ENCODE assay signal across 8 cellular contexts in the genomic region with DNA sequence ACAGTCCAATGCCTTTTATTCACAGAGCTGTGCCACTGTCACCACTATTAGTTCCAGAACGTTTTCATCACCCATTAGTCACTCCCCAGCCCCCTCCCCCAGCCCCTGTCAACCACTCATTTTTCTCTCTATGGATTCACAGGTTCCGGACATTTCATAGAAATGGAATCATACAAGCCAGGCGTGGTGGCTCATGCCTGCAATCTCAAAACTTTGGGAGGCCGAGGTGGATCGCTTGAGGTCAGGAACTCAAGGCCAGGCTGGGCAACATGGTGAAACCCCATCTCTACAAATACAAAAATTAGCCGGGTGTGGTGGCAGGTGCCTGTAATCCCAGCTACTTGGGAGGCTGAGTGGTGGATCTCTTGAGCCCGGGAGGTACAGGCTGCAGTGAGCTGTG. TPM values are rescaled to one million over a fixed set of nuclear protein-coding genes. Genes with fewer than 3 reads are reported as not detected.
DNase-seq lines count a peak whose midpoint lies in the region; ATAC-seq and TF ChIP-seq lines count a peak whose summit lies in the region.

No MANE protein-coding gene starts in this region.

- no peaks in the 10 kb centered on the region for H3K27me3 Mint-ChIP-seq in T-helper 1 cell treated with Interleukin-12 subunit alpha and Interleukin-12 subunit beta and Interleukin-4 antibody, amounts not matched to agents 30 μg/mL and 1 μg/mL, for 36 hours (ENCODE audit: low read depth)
- H3K27me3 Mint-ChIP-seq in central memory CD8-positive, alpha-beta T cell = no peaks in the 10 kb centered on the region
- H3K27me3 Mint-ChIP-seq in progenitor cell of endocrine pancreas = no peaks in the 10 kb centered on the region

- peak overlapping the region; percentile 89 for H3K4me3 ChIP-seq in PC-3 (ENCODE audit: low read length)

- DNase-seq in T-helper 1 cell (no peak), PC-3 (peak; percentile 62), progenitor cell of endocrine pancreas (ENCODE audit: low spot score, unreplicated experiment) (no peak), AML-193 (lab: John Stamatoyannopoulos, UW) (no peak), NCI-H446 (lab: John Stamatoyannopoulos, UW) (no peak)
- DNase-seq in central memory CD8-positive, alpha-beta T cell (ENCODE audit: low spot score in 2 of 2) = no peak
- DNase-seq in activated CD4-positive, CD25-positive, alpha-beta regulatory T cell (lab: John Stamatoyannopoulos, UW) = no peak

- no peaks in the 10 kb centered on the region for H3K36me3 ChIP-seq in PC-3 (ENCODE audit: low read depth, low read length)

- H3K9me3 ChIP-seq in PC-3 (ENCODE audit: low read length) = no peaks in the 10 kb centered on the region

- peaks cover 42% of the 10 kb centered on the region for H3K79me2 ChIP-seq in PC-3 (ENCODE audit: low read length)

- peak; percentile 54 for ATAC-seq in PC-3
- no peak for ATAC-seq in central memory CD8-positive, alpha-beta T cell (replicated peaks; ENCODE audit: extremely low read depth, poor library complexity, severe bottlenecking)

- H3K4me3 Mint-ChIP-seq in T-helper 1 cell treated with Interleukin-12 subunit alpha and Interleukin-12 subunit beta and Interleukin-4 antibody, amounts not matched to agents 30 μg/mL and 1 μg/mL, for 36 hours = peak overlapping the region; percentile 40
- H3K4me3 Mint-ChIP-seq in central memory CD8-positive, alpha-beta T cell = peak overlapping the region; percentile 89
- peak overlapping the region; percentile 51 for H3K4me3 Mint-ChIP-seq in progenitor cell of endocrine pancreas (ENCODE audit: low read depth)

- H3K9ac ChIP-seq in PC-3 (ENCODE audit: low read length) = no peak overlapping the region

- H4K20me1 ChIP-seq in PC-3 (ENCODE audit: low read length) = no peaks in the 10 kb centered on the region

- no peak overlapping the region for H3K27ac Mint-ChIP-seq in T-helper 1 cell treated with Interleukin-12 subunit alpha and Interleukin-12 subunit beta and Interleukin-4 antibody, amounts not matched to agents 30 μg/mL and 1 μg/mL, for 36 hours
- peak overlapping the region; percentile 84 for H3K27ac Mint-ChIP-seq in central memory CD8-positive, alpha-beta T cell (ENCODE audit: low read depth)
- no peak overlapping the region for H3K27ac Mint-ChIP-seq in progenitor cell of endocrine pancreas

- no peaks in the 10 kb centered on the region for H3K9me3 Mint-ChIP-seq in T-helper 1 cell treated with Interleukin-12 subunit alpha and Interleukin-12 subunit beta and Interleukin-4 antibody, amounts not matched to agents 30 μg/mL and 1 μg/mL, for 36 hours
- H3K9me3 Mint-ChIP-seq in central memory CD8-positive, alpha-beta T cell = no peaks in the 10 kb centered on the region
- H3K9me3 Mint-ChIP-seq in progenitor cell of endocrine pancreas (ENCODE audit: low read depth) = no peaks in the 10 kb centered on the region

- intact Hi-C loops in PC-3 (cut with micrococcal nuclease) = no loop called here

- H3K27me3 ChIP-seq in PC-3 (ENCODE audit: low read length) = no peaks in the 10 kb centered on the region

- H3F3A ChIP-seq in PC-3 (ENCODE audit: low read length, unreplicated experiment) = no peaks in the 10 kb centered on the region

- BruUV-seq in PC-3 (replicated peaks; lab: Mats Ljungman, UMichigan) = no TSS peak

- CTCF ChIA-PET in PC-3 (lab: Charles Lee) = interaction anchor here (0.6 to 1.2 kb wide), 4 partner anchors 51 to 63 kb away, joined by 3 to 10 read pairs (median 3); no protein-coding TSS in a partner anchor

- peaks cover 10% of the 10 kb centered on the region for H3K4me1 Mint-ChIP-seq in T-helper 1 cell treated with Interleukin-12 subunit alpha and Interleukin-12 subunit beta and Interleukin-4 antibody, amounts not matched to agents 30 μg/mL and 1 μg/mL, for 36 hours (ENCODE audit: low read depth)
- H3K4me1 Mint-ChIP-seq in central memory CD8-positive, alpha-beta T cell = peaks cover 26% of the 10 kb centered on the region
- H3K4me1 Mint-ChIP-seq in progenitor cell of endocrine pancreas (ENCODE audit: low read depth) = peaks cover 5% of the 10 kb centered on the region

- H3K9me2 ChIP-seq in PC-3 (replicated peaks; ENCODE audit: low read length) = no peaks in the 10 kb centered on the region

- POLR2A ChIA-PET in PC-3 (lab: Charles Lee; ENCODE audit: unreplicated experiment) = no interaction called here

- TF ChIP-seq CTCF in PC-3 (conservative IDR thresholded peaks at IDR 0.05; ENCODE audit: low read depth, low read length) (no peak), progenitor cell of endocrine pancreas (IDR thresholded peaks at IDR 0.05; ENCODE audit: unreplicated experiment) (no peak)

- peak overlapping the region; percentile 64 for H3K27ac ChIP-seq in PC-3 (ENCODE audit: low read length)

- H3K4me2 ChIP-seq in PC-3 (ENCODE audit: low read length) = peak overlapping the region; percentile 84

- peaks cover 12% of the 10 kb centered on the region for H3K36me3 Mint-ChIP-seq in T-helper 1 cell treated with Interleukin-12 subunit alpha and Interleukin-12 subunit beta and Interleukin-4 antibody, amounts not matched to agents 30 μg/mL and 1 μg/mL, for 36 hours (ENCODE audit: low read depth)
- peaks cover 23% of the 10 kb centered on the region for H3K36me3 Mint-ChIP-seq in central memory CD8-positive, alpha-beta T cell (ENCODE audit: insufficient read depth)
- peaks cover 2% of the 10 kb centered on the region for H3K36me3 Mint-ChIP-seq in progenitor cell of endocrine pancreas (ENCODE audit: insufficient read depth)

- peaks cover 7% of the 10 kb centered on the region; the same call in 1 of the 2 replicates for H3K4me1 ChIP-seq in PC-3 (ENCODE audit: insufficient read depth, low read length)

- peak overlapping the region; percentile 43; the same call in 1 of the 2 replicates for H2AFZ ChIP-seq in PC-3 (ENCODE audit: low read length)

RNA-seq across cellular contexts. Expression of gene PAM16, which starts 0.8 kb away (rescaled TPM):
- 91.2 and 95.5 TPM in 2 replicates for total RNA-seq in PC-3 (2014; rRNA removed)
- total RNA-seq in progenitor cell of endocrine pancreas = 33.5 and 36.7 TPM in 2 replicates

RNA-seq across cellular contexts. Expression of gene VASN, which starts 19.8 kb away (rescaled TPM):
- total RNA-seq in PC-3 (2014; rRNA removed) (12.2 and 13.6 TPM in 2 replicates), progenitor cell of endocrine pancreas (3.8 and 4.0 TPM in 2 replicates)

RNA-seq across cellular contexts. Expression of gene GLIS2, which starts 36.0 kb away (rescaled TPM):
- 2.1 and 5.9 TPM in 2 replicates for total RNA-seq in PC-3 (2014; rRNA removed)
- total RNA-seq in progenitor cell of endocrine pancreas = 22.2 and 23.2 TPM in 2 replicates
